In the genomic region with DNA sequence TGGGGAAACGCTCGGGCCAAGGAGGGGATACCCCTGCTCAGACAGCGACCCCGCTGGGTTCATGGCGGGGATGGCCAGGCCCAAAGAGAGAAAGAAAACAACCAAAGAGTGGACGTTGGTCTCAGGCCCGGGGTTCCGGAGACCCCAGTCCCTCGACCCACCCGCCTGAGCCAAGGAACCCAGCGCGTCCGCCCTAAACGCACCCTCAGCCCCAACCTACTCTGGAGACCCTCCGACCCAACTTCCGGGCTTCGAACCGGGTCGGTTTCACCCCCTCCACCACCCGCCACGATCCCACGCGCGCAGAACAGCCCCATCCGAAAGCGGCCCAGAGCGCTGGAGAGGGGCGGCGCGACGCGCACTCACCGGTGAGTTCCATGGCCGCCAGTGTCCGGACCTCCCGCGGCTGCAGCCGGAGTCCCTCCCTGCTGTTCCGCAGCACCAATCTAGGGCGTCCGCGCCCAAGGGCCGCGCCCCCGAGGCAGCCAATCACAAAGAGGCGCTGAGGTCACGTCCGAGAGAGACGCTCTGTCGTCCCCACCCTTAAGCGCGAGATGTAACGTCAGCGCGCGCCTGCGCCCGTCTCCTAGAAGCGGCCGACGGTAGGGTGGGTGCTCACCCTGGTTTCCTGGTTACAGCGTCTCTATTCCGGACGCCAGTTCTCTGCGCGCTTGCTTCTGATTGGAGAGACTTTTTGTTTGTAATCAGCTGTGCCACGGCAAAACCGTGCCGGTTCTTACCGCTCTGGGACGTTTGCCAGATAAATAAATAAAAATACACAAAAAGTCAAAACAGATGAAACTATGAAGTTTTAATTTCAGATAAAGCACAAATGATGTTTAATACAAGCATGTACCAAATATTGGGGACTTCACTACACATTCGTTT, we compare ENCODE assay signal across 8 cellular contexts. TPM values are rescaled to one million over a fixed set of nuclear protein-coding genes. Genes with fewer than 3 reads are reported as not detected.
DNase-seq lines count a peak whose midpoint lies in the region; ATAC-seq and TF ChIP-seq lines count a peak whose summit lies in the region.

A gene with protein sequence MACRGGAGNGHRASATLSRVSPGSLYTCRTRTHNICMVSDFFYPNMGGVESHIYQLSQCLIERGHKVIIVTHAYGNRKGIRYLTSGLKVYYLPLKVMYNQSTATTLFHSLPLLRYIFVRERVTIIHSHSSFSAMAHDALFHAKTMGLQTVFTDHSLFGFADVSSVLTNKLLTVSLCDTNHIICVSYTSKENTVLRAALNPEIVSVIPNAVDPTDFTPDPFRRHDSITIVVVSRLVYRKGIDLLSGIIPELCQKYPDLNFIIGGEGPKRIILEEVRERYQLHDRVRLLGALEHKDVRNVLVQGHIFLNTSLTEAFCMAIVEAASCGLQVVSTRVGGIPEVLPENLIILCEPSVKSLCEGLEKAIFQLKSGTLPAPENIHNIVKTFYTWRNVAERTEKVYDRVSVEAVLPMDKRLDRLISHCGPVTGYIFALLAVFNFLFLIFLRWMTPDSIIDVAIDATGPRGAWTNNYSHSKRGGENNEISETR (minus strand): TSS at position 389 of the 888 bp plus-strand sequence. CDS start 3,593 bp downstream, outside the sequence.

- TF ChIP-seq CTCF in CD8-positive, alpha-beta T cell (IDR thresholded peaks at IDR 0.05), result no peak

- no peaks in the 10 kb centered on the region for H3K36me3 ChIP-seq in CD8-positive, alpha-beta T cell (ENCODE audit: insufficient read depth, low read length)

- H3K27ac ChIP-seq in CD8-positive, alpha-beta T cell (ENCODE audit: low read depth, low read length), result peak within 1 kb of the TSS; percentile 86

- H3K36me3 Mint-ChIP-seq in CD8-positive, alpha-beta T cell, result peaks cover 27% of the 10 kb centered on the region

- peaks cover 26% of the 10 kb centered on the region for H3K4me1 Mint-ChIP-seq in CD8-positive, alpha-beta T cell (ENCODE audit: low read depth)

- H3K4me3 ChIP-seq in CD8-positive, alpha-beta T cell (ENCODE audit: low read depth, low read length), result peak within 1 kb of the TSS; percentile 85

- peak; percentile 82 to 95 (median 86) for DNase-seq in CD8-positive, alpha-beta T cell
- DNase-seq in HS-27A (ENCODE audit: low read depth) (peak; percentile 72), NK-92 (lab: John Stamatoyannopoulos, UW; ENCODE audit: unreplicated experiment) (peak; percentile 60), lung microvascular endothelial cell (ENCODE audit: low read depth in 2 of 2) (peak; percentile 97 to 98)
- peak; percentile 77 to 79 for DNase-seq in activated CD8-positive, alpha-beta memory T cell treated with anti-CD3 and anti-CD28 coated beads for 1 hour (ENCODE audit: extremely low read depth in 1 of 2, low read depth in 1 of 2)
- DNase-seq in effector CD8-positive, alpha-beta T cell (lab: John Stamatoyannopoulos, UW), result peak; percentile 86
- peak; percentile 72 to 88 (median 74) for DNase-seq in stimulated activated CD4-positive, alpha-beta T cell treated with anti-CD3 and anti-CD28 coated beads, TNF-alpha, amount 100 ng/mL, for 48 hours (ENCODE audit: low read depth in 3 of 3)

- peak within 1 kb of the TSS; percentile 93 for H3K4me3 Mint-ChIP-seq in CD8-positive, alpha-beta T cell

- peak; percentile 90 for ATAC-seq in CD8-positive, alpha-beta T cell
- ATAC-seq in GM19467 (IDR thresholded peaks at IDR 0.05; ENCODE audit: unreplicated experiment), result peak; percentile 99

- peaks cover 8% of the 10 kb centered on the region for H3K4me1 ChIP-seq in CD8-positive, alpha-beta T cell (ENCODE audit: insufficient read depth, low read length)

- no peaks in the 10 kb centered on the region for H3K9me3 Mint-ChIP-seq in CD8-positive, alpha-beta T cell

- peaks cover 6% of the 10 kb centered on the region for H3K27me3 Mint-ChIP-seq in CD8-positive, alpha-beta T cell (ENCODE audit: low read depth)

- POLR2A ChIA-PET in CD8-positive, alpha-beta T cell (lab: Charles Lee), result no interaction called here

- intact Hi-C loops in CD8-positive, alpha-beta T cell (cut with DNase I, micrococcal nuclease), result loop anchor here (1.0 to 10.0 kb wide), 12 partner anchors 181 to 1683 kb away; a partner anchor contains a TSS

- H3K9me3 ChIP-seq in CD8-positive, alpha-beta T cell (ENCODE audit: low read length), result no peaks in the 10 kb centered on the region

- H3K27ac Mint-ChIP-seq in CD8-positive, alpha-beta T cell, result peak within 1 kb of the TSS; percentile 97

- CTCF ChIA-PET in CD8-positive, alpha-beta T cell (lab: Charles Lee), result interaction anchor here (0.6 kb wide), 1 partner anchor 234 kb away, joined by 3 read pairs; no protein-coding TSS in a partner anchor

- no peaks in the 10 kb centered on the region for H3K27me3 ChIP-seq in CD8-positive, alpha-beta T cell (ENCODE audit: insufficient read depth, low read length)

RNA-seq across cellular contexts. Expression of the gene that starts here (rescaled TPM):
- 100 to 1,000 TPM; 135 to 143 TPM for total RNA-seq in CD8-positive, alpha-beta T cell
- total RNA-seq in lung microvascular endothelial cell, result 6.5 and 8.3 TPM in 2 replicates

Comparison
In these comparisons a context has a peak if more than half of its experiments do, and no peak if none do; other contexts are left out.
1. Peak in every context shown above with its lines: DNase-seq, ATAC-seq, H3K4me3 ChIP-seq and H3K27ac ChIP-seq.
2. RNA of the gene that starts here (total RNA-seq): 135 to 143 TPM in CD8-positive, alpha-beta T cell; 6.5 to 8.3 TPM in lung microvascular endothelial cell; every median in the first group is over 10 times any median in the second.